In genomic region chr22:18067121-18067520, GRCh38 we compare ENCODE assay signal across 1 cellular context.
TF ChIP-seq lines count a peak whose summit lies in the region.

No MANE protein-coding gene starts in this region.

TF ChIP-seq in IMR-90, 13 proteins besides CTCF, POLR2A, EP300 and RAD21:
- TF ChIP-seq CEBPB (IDR thresholded peaks at IDR 0.05; ENCODE audit: low read depth, low read length): no peak
- no peak for TF ChIP-seq RCOR1 (IDR thresholded peaks at IDR 0.05; ENCODE audit: insufficient replicate concordance, low read length)
- TF ChIP-seq, protein P1, sequence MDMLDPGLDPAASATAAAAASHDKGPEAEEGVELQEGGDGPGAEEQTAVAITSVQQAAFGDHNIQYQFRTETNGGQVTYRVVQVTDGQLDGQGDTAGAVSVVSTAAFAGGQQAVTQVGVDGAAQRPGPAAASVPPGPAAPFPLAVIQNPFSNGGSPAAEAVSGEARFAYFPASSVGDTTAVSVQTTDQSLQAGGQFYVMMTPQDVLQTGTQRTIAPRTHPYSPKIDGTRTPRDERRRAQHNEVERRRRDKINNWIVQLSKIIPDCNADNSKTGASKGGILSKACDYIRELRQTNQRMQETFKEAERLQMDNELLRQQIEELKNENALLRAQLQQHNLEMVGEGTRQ (IDR thresholded peaks at IDR 0.05; ENCODE audit: low read depth, low read length): no peak
- TF ChIP-seq NFE2L2 (IDR thresholded peaks at IDR 0.05; ENCODE audit: low read depth, low read length): no peak
- TF ChIP-seq SMC3 (IDR thresholded peaks at IDR 0.05; ENCODE audit: low read depth, low read length): no peak
- no peak for TF ChIP-seq FOS (IDR thresholded peaks at IDR 0.05; ENCODE audit: low read depth, low read length)
- TF ChIP-seq RFX5 (IDR thresholded peaks at IDR 0.05; ENCODE audit: low read depth, low read length): no peak
- no peak for TF ChIP-seq CHD1 (IDR thresholded peaks at IDR 0.05; ENCODE audit: low read depth, low read length)
- TF ChIP-seq MAZ (IDR thresholded peaks at IDR 0.05; ENCODE audit: borderline replicate concordance, low read depth, low read length): no peak
- no peak for TF ChIP-seq MAFK (IDR thresholded peaks at IDR 0.05; ENCODE audit: low read depth, low read length)
